30 cellular contexts compared by ENCODE assay signal in genomic region chr2:70709275-70709674, GRCh38. TPM values are rescaled to one million over a fixed set of nuclear protein-coding genes. Genes with fewer than 3 reads are reported as not detected.
DNase-seq lines count a peak whose midpoint lies in the region; ATAC-seq, FAIRE-seq and TF ChIP-seq lines count a peak whose summit lies in the region.
"Had no signal": no experiment of that assay in that cellular context is flagged by ENCODE, and none has a peak within 500 bp of the region (broad histone marks: within the 10 kb centered on the region; RNA-seq: fewer than 3 reads in every experiment).

No MANE protein-coding gene starts in this region.

- H3K9me3 Mint-ChIP-seq in activated CD8-positive, alpha-beta T cell treated with anti-CD3 and anti-CD28 coated beads for 36 hours = no peaks in the 10 kb centered on the region
- no peaks in the 10 kb centered on the region for H3K9me3 Mint-ChIP-seq in activated CD8-positive, alpha-beta T cell treated with anti-CD3 and anti-CD28 coated beads, Interleukin-2, amount 10 ng/mL, durations not matched to agents 7 days and 5 days (ENCODE audit: insufficient read depth)
- H3K9me3 Mint-ChIP-seq in stimulated activated naive B cell treated with anti-CD40 and anti-IgM and Interleukin-4, amounts not matched to agents 10 μg/mL and 1 μg/mL and 100 μg/mL, for 72 hours = peaks cover 0 to 2% of the 10 kb centered on the region in 2 donors
- H3K9me3 Mint-ChIP-seq: activated naive CD4-positive, alpha-beta T cell treated with anti-CD3 and anti-CD28 coated beads, Interleukin-2, amount 10 ng/mL, durations not matched to agents 7 days and 5 days; CD8-positive, alpha-beta memory T cell; memory B cell; T-cell had no signal

- ATAC-seq in activated CD8-positive, alpha-beta T cell treated with anti-CD3 and anti-CD28 coated beads for 36 hours = peak; percentile 41
- no peak for ATAC-seq in activated CD8-positive, alpha-beta T cell treated with anti-CD3 and anti-CD28 coated beads, Interleukin-2, amount 10 ng/mL, durations not matched to agents 7 days and 5 days
- ATAC-seq in stimulated activated naive B cell treated with anti-CD40 and anti-IgM and Interleukin-4, amounts not matched to agents 10 μg/mL and 1 μg/mL and 100 μg/mL, for 72 hours (replicated peaks) = peak; percentile 33 to 45
- ATAC-seq in HG03442 (IDR thresholded peaks at IDR 0.05; ENCODE audit: unreplicated experiment) = no peak
- ATAC-seq: A549, right lobe of liver, T-cell had no signal

- peak; percentile 5 for DNase-seq in activated CD8-positive, alpha-beta T cell treated with anti-CD3 and anti-CD28 coated beads for 36 hours
- no peak for DNase-seq in activated CD8-positive, alpha-beta T cell treated with anti-CD3 and anti-CD28 coated beads, Interleukin-2, amount 10 ng/mL, durations not matched to agents 7 days and 5 days
- DNase-seq in M059J (ENCODE audit: low read depth) (peak; percentile 51), fibroblast of mammary gland (ENCODE audit: low read depth) (peak; percentile 56), frontal cortex (ENCODE audit: low spot score in 2 of 2) (no peak)
- no peak for DNase-seq in stimulated activated naive B cell treated with anti-CD40 and anti-IgM and Interleukin-4, amounts not matched to agents 10 μg/mL and 1 μg/mL and 100 μg/mL, for 72 hours
- no peak for DNase-seq in stimulated activated CD8-positive, alpha-beta memory T cell treated with anti-CD3 and anti-CD28 coated beads, Interleukin-4, amount 100 ng/mL, for 48 hours
- DNase-seq: activated CD4-positive, CD25-positive, alpha-beta regulatory T cell treated with anti-CD3 and anti-CD28 coated beads, Interleukin-2, amount 50 U/mL, for 72 hours; activated naive CD4-positive, alpha-beta T cell treated with anti-CD3 and anti-CD28 coated beads, Interleukin-2, amount 10 ng/mL, durations not matched to agents 7 days and 5 days; activated T-cell treated with anti-CD3 and anti-CD28 coated beads, Interleukin-2, amount 50 U/mL, for 1 hour; CD8-positive, alpha-beta memory T cell; effector memory CD4-positive, alpha-beta T cell; foreskin fibroblast; KBM-7; MM.1S; NCI-H1417; NCI-H2081; NCI-H2227 treated with DMSO at 0.1 percent for 48 hours; NCI-H748 treated with DMSO at 0.1 percent for 48 hours; stimulated activated CD4-positive, alpha-beta T cell treated with anti-CD3 and anti-CD28 coated beads, Interleukin-4, amount 100 ng/mL, for 24 hours; stimulated activated naive CD4-positive, alpha-beta T cell treated with Interleukin-2 at 50 U/mL for 16 hours; T-cell had no signal

- peaks cover 12% of the 10 kb centered on the region for H3K4me1 Mint-ChIP-seq in activated CD8-positive, alpha-beta T cell treated with anti-CD3 and anti-CD28 coated beads for 36 hours (ENCODE audit: low read depth)
- no peaks in the 10 kb centered on the region for H3K4me1 Mint-ChIP-seq in activated CD8-positive, alpha-beta T cell treated with anti-CD3 and anti-CD28 coated beads, Interleukin-2, amount 10 ng/mL, durations not matched to agents 7 days and 5 days (ENCODE audit: low read depth)
- peaks cover 10 to 18% of the 10 kb centered on the region in 2 donors for H3K4me1 Mint-ChIP-seq in stimulated activated naive B cell treated with anti-CD40 and anti-IgM and Interleukin-4, amounts not matched to agents 10 μg/mL and 1 μg/mL and 100 μg/mL, for 72 hours
- H3K4me1 Mint-ChIP-seq: activated naive CD4-positive, alpha-beta T cell treated with anti-CD3 and anti-CD28 coated beads, Interleukin-2, amount 10 ng/mL, durations not matched to agents 7 days and 5 days; B cell; CD8-positive, alpha-beta memory T cell; T-cell had no signal

- POLR2A ChIA-PET in activated CD8-positive, alpha-beta T cell treated with anti-CD3 and anti-CD28 coated beads for 36 hours (lab: Charles Lee) = interaction anchor here (0.7 kb wide), 1 partner anchor 76 kb away, joined by 3 read pairs; no protein-coding TSS in a partner anchor
- POLR2A ChIA-PET in activated CD8-positive, alpha-beta T cell treated with anti-CD3 and anti-CD28 coated beads, Interleukin-2, amount 10 ng/mL, durations not matched to agents 7 days and 5 days (lab: Charles Lee) = interaction anchor here (0.6 kb wide), 1 partner anchor 399 kb away, joined by 6 read pairs; no protein-coding TSS in a partner anchor

- intact Hi-C loops in activated CD8-positive, alpha-beta T cell treated with anti-CD3 and anti-CD28 coated beads for 36 hours (cut with micrococcal nuclease) = no loop called here

- peak overlapping the region; percentile 76 for H3K27ac Mint-ChIP-seq in activated CD8-positive, alpha-beta T cell treated with anti-CD3 and anti-CD28 coated beads for 36 hours
- H3K27ac Mint-ChIP-seq in activated CD8-positive, alpha-beta T cell treated with anti-CD3 and anti-CD28 coated beads, Interleukin-2, amount 10 ng/mL, durations not matched to agents 7 days and 5 days = no peak overlapping the region
- H3K27ac Mint-ChIP-seq in stimulated activated naive B cell treated with anti-CD40 and anti-IgM and Interleukin-4, amounts not matched to agents 10 μg/mL and 1 μg/mL and 100 μg/mL, for 72 hours = no peak overlapping the region
- H3K27ac Mint-ChIP-seq: activated naive CD4-positive, alpha-beta T cell treated with anti-CD3 and anti-CD28 coated beads, Interleukin-2, amount 10 ng/mL, durations not matched to agents 7 days and 5 days; B cell; CD8-positive, alpha-beta memory T cell; memory B cell; T-cell had no signal

- peaks cover 2% of the 10 kb centered on the region for H3K36me3 Mint-ChIP-seq in activated CD8-positive, alpha-beta T cell treated with anti-CD3 and anti-CD28 coated beads for 36 hours (ENCODE audit: low read depth)
- H3K36me3 Mint-ChIP-seq in activated CD8-positive, alpha-beta T cell treated with anti-CD3 and anti-CD28 coated beads, Interleukin-2, amount 10 ng/mL, durations not matched to agents 7 days and 5 days (ENCODE audit: low read depth) = no peaks in the 10 kb centered on the region
- H3K36me3 Mint-ChIP-seq in stimulated activated naive B cell treated with anti-CD40 and anti-IgM and Interleukin-4, amounts not matched to agents 10 μg/mL and 1 μg/mL and 100 μg/mL, for 72 hours = peaks cover 15 to 25% of the 10 kb centered on the region in 2 donors
- H3K36me3 Mint-ChIP-seq: activated naive CD4-positive, alpha-beta T cell treated with anti-CD3 and anti-CD28 coated beads, Interleukin-2, amount 10 ng/mL, durations not matched to agents 7 days and 5 days; CD8-positive, alpha-beta memory T cell; T-cell had no signal

- CTCF ChIA-PET in activated CD8-positive, alpha-beta T cell treated with anti-CD3 and anti-CD28 coated beads for 36 hours (lab: Charles Lee) = interaction anchor here (1.3 kb wide), 1 partner anchor 239 kb away, joined by 4 read pairs; no protein-coding TSS in a partner anchor
- CTCF ChIA-PET in activated CD8-positive, alpha-beta T cell treated with anti-CD3 and anti-CD28 coated beads, Interleukin-2, amount 10 ng/mL, durations not matched to agents 7 days and 5 days (lab: Charles Lee) = interaction anchor here (1.0 kb wide), 1 partner anchor 11 kb away, joined by 3 read pairs; no protein-coding TSS in a partner anchor

- H3K4me3 ChIP-seq in fibroblast of mammary gland (ENCODE audit: control insufficient read depth, low read depth, low read length) = no peak overlapping the region
- H3K4me3 ChIP-seq: A549, coronary artery, right lobe of liver, SJSA1 had no signal

- H3K4me3 Mint-ChIP-seq in activated CD8-positive, alpha-beta T cell treated with anti-CD3 and anti-CD28 coated beads for 36 hours = no peak overlapping the region
- H3K4me3 Mint-ChIP-seq in activated CD8-positive, alpha-beta T cell treated with anti-CD3 and anti-CD28 coated beads, Interleukin-2, amount 10 ng/mL, durations not matched to agents 7 days and 5 days = no peak overlapping the region
- peak overlapping the region in 1 of 2 donors; percentile 9 for H3K4me3 Mint-ChIP-seq in stimulated activated naive B cell treated with anti-CD40 and anti-IgM and Interleukin-4, amounts not matched to agents 10 μg/mL and 1 μg/mL and 100 μg/mL, for 72 hours
- H3K4me3 Mint-ChIP-seq: activated naive CD4-positive, alpha-beta T cell treated with anti-CD3 and anti-CD28 coated beads, Interleukin-2, amount 10 ng/mL, durations not matched to agents 7 days and 5 days; B cell; CD8-positive, alpha-beta memory T cell; memory B cell; T-cell had no signal

- TF ChIP-seq CTCF in activated CD8-positive, alpha-beta T cell treated with anti-CD3 and anti-CD28 coated beads for 36 hours (IDR thresholded peaks at IDR 0.05) = no peak
- no peak for TF ChIP-seq CTCF in fibroblast of mammary gland (conservative IDR thresholded peaks at IDR 0.05; ENCODE audit: control insufficient read depth, insufficient read depth, low read depth, low read length)

- no peaks in the 10 kb centered on the region for H3K27me3 Mint-ChIP-seq in activated CD8-positive, alpha-beta T cell treated with anti-CD3 and anti-CD28 coated beads for 36 hours
- no peaks in the 10 kb centered on the region for H3K27me3 Mint-ChIP-seq in activated CD8-positive, alpha-beta T cell treated with anti-CD3 and anti-CD28 coated beads, Interleukin-2, amount 10 ng/mL, durations not matched to agents 7 days and 5 days (ENCODE audit: low read depth)
- no peaks in the 10 kb centered on the region for H3K27me3 Mint-ChIP-seq in stimulated activated naive B cell treated with anti-CD40 and anti-IgM and Interleukin-4, amounts not matched to agents 10 μg/mL and 1 μg/mL and 100 μg/mL, for 72 hours
- H3K27me3 Mint-ChIP-seq: activated naive CD4-positive, alpha-beta T cell treated with anti-CD3 and anti-CD28 coated beads, Interleukin-2, amount 10 ng/mL, durations not matched to agents 7 days and 5 days; B cell; memory B cell; T-cell had no signal

- FAIRE-seq in frontal cortex (lab: Jason Lieb, UNC) = no peak
- FAIRE-seq: A549 had no signal

RNA-seq across cellular contexts. Expression of gene ADD2, which starts 58.7 kb away (rescaled TPM):
- 10 to 100 TPM; 24.5 to 26.3 TPM for total RNA-seq in activated CD8-positive, alpha-beta T cell treated with anti-CD3 and anti-CD28 coated beads for 36 hours
- total RNA-seq in activated CD8-positive, alpha-beta T cell treated with anti-CD3 and anti-CD28 coated beads, Interleukin-2, amount 10 ng/mL, durations not matched to agents 7 days and 5 days = 10 to 100 TPM; 12.8 to 14.2 TPM
- total RNA-seq in M059J (2014; rRNA removed; shearing (Covaris generic)) = 6.9 and 9.5 TPM in 2 replicates
- 291 TPM for total RNA-seq in frontal cortex
- total RNA-seq: RPMI7951, SJSA1 had no signal

Comparison
In these comparisons a context has a peak if more than half of its experiments do, and no peak if none do; other contexts are left out.
1. ATAC-seq: peak in activated CD8-positive, alpha-beta T cell treated with anti-CD3 and anti-CD28 coated beads for 36 hours (single experiment) and stimulated activated naive B cell treated with anti-CD40 and anti-IgM and Interleukin-4, amounts not matched to agents 10 μg/mL and 1 μg/mL and 100 μg/mL, for 72 hours (2 of 2); none in activated CD8-positive, alpha-beta T cell treated with anti-CD3 and anti-CD28 coated beads, Interleukin-2, amount 10 ng/mL, durations not matched to agents 7 days and 5 days (single experiment) and HG03442 (single experiment).
2. DNase-seq: peak in activated CD8-positive, alpha-beta T cell treated with anti-CD3 and anti-CD28 coated beads for 36 hours (single experiment), M059J (single experiment) and fibroblast of mammary gland (single experiment); none in activated CD8-positive, alpha-beta T cell treated with anti-CD3 and anti-CD28 coated beads, Interleukin-2, amount 10 ng/mL, durations not matched to agents 7 days and 5 days (single experiment), stimulated activated naive B cell treated with anti-CD40 and anti-IgM and Interleukin-4, amounts not matched to agents 10 μg/mL and 1 μg/mL and 100 μg/mL, for 72 hours (single experiment), stimulated activated CD8-positive, alpha-beta memory T cell treated with anti-CD3 and anti-CD28 coated beads, Interleukin-4, amount 100 ng/mL, for 48 hours (single experiment) and frontal cortex (0 of 2).
3. RNA of gene ADD2, which starts 58.7 kb away (total RNA-seq): 291 TPM in frontal cortex (single experiment); 24.5 to 26.3 TPM in activated CD8-positive, alpha-beta T cell treated with anti-CD3 and anti-CD28 coated beads for 36 hours, 12.8 to 14.2 TPM in activated CD8-positive, alpha-beta T cell treated with anti-CD3 and anti-CD28 coated beads, Interleukin-2, amount 10 ng/mL, durations not matched to agents 7 days and 5 days and 6.9 to 9.5 TPM in M059J; every median in the first group is over 10 times any median in the second.